Comparison of ENCODE assay signal across 29 cellular contexts in genomic region chr3:171302009-171302408, GRCh38.
"Had no signal": no experiment of that assay in that cellular context is flagged by ENCODE, and none has a peak within 500 bp of the region (broad histone marks: within the 10 kb centered on the region; RNA-seq: fewer than 3 reads in every experiment).

No MANE protein-coding gene starts in this region.

- DNase-seq: activated CD4-positive, alpha-beta memory T cell treated with anti-CD3 and anti-CD28 coated beads, Interleukin-2, amount 10 ng/mL, durations not matched to agents 7 days and 5 days; activated CD4-positive, alpha-beta T cell treated with anti-CD3 and anti-CD28 coated beads for 1 hour; activated CD4-positive, alpha-beta T cell treated with anti-CD3 and anti-CD28 coated beads for 48 hours; activated CD4-positive, CD25-positive, alpha-beta regulatory T cell; activated CD8-positive, alpha-beta memory T cell treated with anti-CD3 and anti-CD28 coated beads for 24 hours; activated CD8-positive, alpha-beta memory T cell treated with anti-CD3 and anti-CD28 coated beads, Interleukin-2, amount 10 ng/mL, durations not matched to agents 7 days and 5 days; activated CD8-positive, alpha-beta memory T cell treated with anti-CD3 and anti-CD28 coated beads, Interleukin-2, amount 50 U/mL, for 48 hours; activated effector memory CD4-positive, alpha-beta T cell treated with Interleukin-2 at 50 U/mL for 16 hours; activated naive CD4-positive, alpha-beta T cell treated with anti-CD3 and anti-CD28 coated beads, Interleukin-2, amount 10 ng/mL, durations not matched to agents 7 days and 5 days; activated naive CD8-positive, alpha-beta T cell treated with anti-CD3 and anti-CD28 coated beads, Interleukin-2, amount 50 U/mL, for 24 hours; activated T-cell treated with anti-CD3 and anti-CD28 coated beads, Interleukin-2, amount 50 U/mL, for 48 hours; MM.1S; MV-4-11; NCI-H1092; NCI-H1436 treated with DMSO at 0.1 percent for 48 hours; NCI-H1694 treated with DMSO at 0.1 percent for 48 hours; NCI-H2029; NCI-H345; NCI-H524 treated with DMSO at 0.1 percent for 48 hours; SIG-M5; SW 1271; T-helper 1 cell; T-helper 2 cell; T-helper 9 cell; WERI-Rb-1 had no signal

- H3K27me3 ChIP-seq: ascending aorta had no signal

- H3K36me3 ChIP-seq: ascending aorta, WERI-Rb-1 had no signal

- H3K9me3 ChIP-seq: ascending aorta had no signal

- H3K9ac ChIP-seq: KMS-11 had no signal

- H3K27ac ChIP-seq: ascending aorta, KMS-11, WERI-Rb-1 had no signal

- H3K4me2 ChIP-seq: KMS-11 had no signal

- ATAC-seq: activated CD8-positive, alpha-beta memory T cell treated with anti-CD3 and anti-CD28 coated beads, Interleukin-2, amount 10 ng/mL, durations not matched to agents 7 days and 5 days; activated naive CD8-positive, alpha-beta T cell treated with anti-CD3 and anti-CD28 coated beads, Interleukin-2, amount 50 U/mL, for 24 hours; Panc1; SK-N-SH treated with all-trans-retinoic acid at 6 μM for 48 hours had no signal

- H3K4me3 ChIP-seq: ascending aorta had no signal
